Comparison of ENCODE assay signal across 1 cellular context in genomic region chr20:1415667-1416468, GRCh38.
TF ChIP-seq lines count a peak whose summit lies in the region.

No MANE protein-coding gene starts in this region.

TF ChIP-seq in HepG2, 621 proteins besides CTCF, POLR2A, EP300 and RAD21 (continued from another document and continues in another):
- TF ChIP-seq, protein P1, sequence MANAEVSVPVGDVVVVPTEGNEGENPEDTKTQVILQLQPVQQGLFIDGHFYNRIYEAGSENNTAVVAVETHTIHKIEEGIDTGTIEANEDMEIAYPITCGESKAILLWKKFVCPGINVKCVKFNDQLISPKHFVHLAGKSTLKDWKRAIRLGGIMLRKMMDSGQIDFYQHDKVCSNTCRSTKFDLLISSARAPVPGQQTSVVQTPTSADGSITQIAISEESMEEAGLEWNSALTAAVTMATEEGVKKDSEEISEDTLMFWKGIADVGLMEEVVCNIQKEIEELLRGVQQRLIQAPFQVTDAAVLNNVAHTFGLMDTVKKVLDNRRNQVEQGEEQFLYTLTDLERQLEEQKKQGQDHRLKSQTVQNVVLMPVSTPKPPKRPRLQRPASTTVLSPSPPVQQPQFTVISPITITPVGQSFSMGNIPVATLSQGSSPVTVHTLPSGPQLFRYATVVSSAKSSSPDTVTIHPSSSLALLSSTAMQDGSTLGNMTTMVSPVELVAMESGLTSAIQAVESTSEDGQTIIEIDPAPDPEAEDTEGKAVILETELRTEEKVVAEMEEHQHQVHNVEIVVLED (CRISPR knock-in tag; IDR thresholded peaks at IDR 0.05; ENCODE audit: borderline replicate concordance), result no peak
- TF ChIP-seq ZSCAN25 (CRISPR knock-in tag; IDR thresholded peaks at IDR 0.05) (no peak), MYC (CRISPR knock-in tag; IDR thresholded peaks at IDR 0.05; ENCODE audit: borderline replicate concordance) (no peak), MTF2 (CRISPR knock-in tag; IDR thresholded peaks at IDR 0.05; ENCODE audit: borderline replicate concordance) (no peak), ONECUT2 (CRISPR knock-in tag; IDR thresholded peaks at IDR 0.05) (no peak), TAF15 (IDR thresholded peaks at IDR 0.05; ENCODE audit: low read depth, low read length, poor library complexity, severe bottlenecking) (no peak), ZFYVE20 (CRISPR knock-in tag; IDR thresholded peaks at IDR 0.05; ENCODE audit: borderline replicate concordance, low read depth) (no peak), BRCA1 (CRISPR knock-in tag; IDR thresholded peaks at IDR 0.05) (no peak), HDAC6 (IDR thresholded peaks at IDR 0.05; ENCODE audit: low read depth, low read length) (no peak), BCL6 (CRISPR knock-in tag; IDR thresholded peaks at IDR 0.05) (peak; percentile 28; the same call in 1 of the 2 replicates), NR0B2 (CRISPR knock-in tag; IDR thresholded peaks at IDR 0.05) (no peak), CCAR2 (optimal IDR thresholded peaks at IDR 0.05; ENCODE audit: low read depth, low read length) (peak; percentile 43), NFE2L2 (IDR thresholded peaks at IDR 0.05; ENCODE audit: low read length) (peak; percentile 22; the same call in 1 of the 2 replicates), AKAP8 (CRISPR knock-in tag; IDR thresholded peaks at IDR 0.05) (no peak), MEF2D (CRISPR knock-in tag; IDR thresholded peaks at IDR 0.05) (peak; percentile 64; the same call in 1 of the 2 replicates), ZNF567 (CRISPR knock-in tag; IDR thresholded peaks at IDR 0.05; ENCODE audit: borderline replicate concordance) (no peak), MIER3 (CRISPR knock-in tag; IDR thresholded peaks at IDR 0.05; ENCODE audit: borderline replicate concordance) (peak; percentile 98), FOSL2 (CRISPR knock-in tag; IDR thresholded peaks at IDR 0.05) (peak; percentile 100), SRSF1 (optimal IDR thresholded peaks at IDR 0.05; ENCODE audit: low read depth, low read length) (no peak), GZF1 (CRISPR knock-in tag; IDR thresholded peaks at IDR 0.05) (no peak), ZNF569 (CRISPR knock-in tag; IDR thresholded peaks at IDR 0.05; ENCODE audit: borderline replicate concordance) (no peak), ZNF766 (CRISPR knock-in tag; IDR thresholded peaks at IDR 0.05; ENCODE audit: borderline replicate concordance) (no peak), SSRP1 (CRISPR knock-in tag; IDR thresholded peaks at IDR 0.05) (peak; percentile 91), SMAD1 (CRISPR knock-in tag; IDR thresholded peaks at IDR 0.05; ENCODE audit: borderline replicate concordance, low read depth) (no peak), MIXL1 (CRISPR knock-in tag; IDR thresholded peaks at IDR 0.05) (no peak), MEIS1 (CRISPR knock-in tag; IDR thresholded peaks at IDR 0.05; ENCODE audit: borderline replicate concordance) (peak; percentile 65; the same call in 1 of the 2 replicates), ZNF292 (CRISPR knock-in tag; IDR thresholded peaks at IDR 0.05; ENCODE audit: borderline replicate concordance, low read depth) (no peak), ZNF678 (CRISPR knock-in tag; IDR thresholded peaks at IDR 0.05) (no peak), ZNF430 (CRISPR knock-in tag; IDR thresholded peaks at IDR 0.05) (no peak), NFRKB (IDR thresholded peaks at IDR 0.05) (no peak), SETDB1 (CRISPR knock-in tag; IDR thresholded peaks at IDR 0.05; ENCODE audit: borderline replicate concordance) (no peak), ZNF580 (CRISPR knock-in tag; IDR thresholded peaks at IDR 0.05; ENCODE audit: borderline replicate concordance, low read depth) (peak; percentile 68; the same call in 1 of the 2 replicates), ZSCAN5A (CRISPR knock-in tag; IDR thresholded peaks at IDR 0.05; ENCODE audit: borderline replicate concordance) (no peak), ZNF17 (CRISPR knock-in tag; IDR thresholded peaks at IDR 0.05) (no peak), ISX (CRISPR knock-in tag; conservative IDR thresholded peaks at IDR 0.05) (no peak), ZNF335 (CRISPR knock-in tag; IDR thresholded peaks at IDR 0.05) (peak; percentile 33; the same call in 1 of the 2 replicates), ZNF274 (CRISPR knock-in tag; IDR thresholded peaks at IDR 0.05) (no peak), MYNN (CRISPR knock-in tag; IDR thresholded peaks at IDR 0.05; ENCODE audit: low read depth) (no peak), ZNF260 (CRISPR knock-in tag; IDR thresholded peaks at IDR 0.05; ENCODE audit: borderline replicate concordance, low read depth) (no peak), ZNF333 (CRISPR knock-in tag; IDR thresholded peaks at IDR 0.05; ENCODE audit: borderline replicate concordance) (no peak), EZH2 (conservative IDR thresholded peaks at IDR 0.05; ENCODE audit: low read depth, low read length) (no peak), FOSL1 (CRISPR knock-in tag; IDR thresholded peaks at IDR 0.05; ENCODE audit: borderline replicate concordance) (peak; percentile 96), KDM6A (CRISPR knock-in tag; IDR thresholded peaks at IDR 0.05; ENCODE audit: low read depth) (no peak), ZNF33B (CRISPR knock-in tag; IDR thresholded peaks at IDR 0.05) (no peak), ZNF574 (CRISPR knock-in tag; IDR thresholded peaks at IDR 0.05) (no peak), ZSCAN30 (CRISPR knock-in tag; IDR thresholded peaks at IDR 0.05) (no peak), ZNF7 (CRISPR knock-in tag; IDR thresholded peaks at IDR 0.05) (peak; percentile 31; the same call in 1 of the 2 replicates), ZNF777 (CRISPR knock-in tag; IDR thresholded peaks at IDR 0.05) (no peak), ZC3H4 (CRISPR knock-in tag; IDR thresholded peaks at IDR 0.05; ENCODE audit: borderline replicate concordance) (peak; percentile 46; the same call in 1 of the 2 replicates)
- TF ChIP-seq, protein P2, sequence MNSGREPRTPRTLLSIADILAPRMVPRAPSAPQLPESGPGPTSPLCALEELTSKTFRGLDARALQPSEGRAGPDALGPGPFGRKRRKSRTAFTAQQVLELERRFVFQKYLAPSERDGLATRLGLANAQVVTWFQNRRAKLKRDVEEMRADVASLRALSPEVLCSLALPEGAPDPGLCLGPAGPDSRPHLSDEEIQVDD (CRISPR knock-in tag; IDR thresholded peaks at IDR 0.05; ENCODE audit: borderline replicate concordance), result no peak
- TF ChIP-seq, protein P3, sequence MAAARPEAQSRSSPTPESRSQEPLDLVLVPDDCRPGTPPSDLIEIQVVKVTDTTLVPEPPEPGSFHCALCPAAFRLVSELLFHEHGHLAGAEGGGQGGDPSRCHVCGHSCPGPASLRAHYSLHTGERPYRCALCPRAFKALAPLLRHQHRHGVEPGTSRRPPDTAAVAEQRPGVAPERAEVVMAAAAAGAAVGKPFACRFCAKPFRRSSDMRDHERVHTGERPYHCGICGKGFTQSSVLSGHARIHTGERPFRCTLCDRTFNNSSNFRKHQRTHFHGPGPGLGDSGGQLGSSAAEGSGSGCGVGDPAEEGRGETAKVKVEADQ (CRISPR knock-in tag; IDR thresholded peaks at IDR 0.05; ENCODE audit: borderline replicate concordance), result no peak
- TF ChIP-seq, protein P4, sequence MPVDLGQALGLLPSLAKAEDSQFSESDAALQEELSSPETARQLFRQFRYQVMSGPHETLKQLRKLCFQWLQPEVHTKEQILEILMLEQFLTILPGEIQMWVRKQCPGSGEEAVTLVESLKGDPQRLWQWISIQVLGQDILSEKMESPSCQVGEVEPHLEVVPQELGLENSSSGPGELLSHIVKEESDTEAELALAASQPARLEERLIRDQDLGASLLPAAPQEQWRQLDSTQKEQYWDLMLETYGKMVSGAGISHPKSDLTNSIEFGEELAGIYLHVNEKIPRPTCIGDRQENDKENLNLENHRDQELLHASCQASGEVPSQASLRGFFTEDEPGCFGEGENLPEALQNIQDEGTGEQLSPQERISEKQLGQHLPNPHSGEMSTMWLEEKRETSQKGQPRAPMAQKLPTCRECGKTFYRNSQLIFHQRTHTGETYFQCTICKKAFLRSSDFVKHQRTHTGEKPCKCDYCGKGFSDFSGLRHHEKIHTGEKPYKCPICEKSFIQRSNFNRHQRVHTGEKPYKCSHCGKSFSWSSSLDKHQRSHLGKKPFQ (CRISPR knock-in tag; IDR thresholded peaks at IDR 0.05; ENCODE audit: insufficient replicate concordance), result no peak
- TF ChIP-seq, protein P5, sequence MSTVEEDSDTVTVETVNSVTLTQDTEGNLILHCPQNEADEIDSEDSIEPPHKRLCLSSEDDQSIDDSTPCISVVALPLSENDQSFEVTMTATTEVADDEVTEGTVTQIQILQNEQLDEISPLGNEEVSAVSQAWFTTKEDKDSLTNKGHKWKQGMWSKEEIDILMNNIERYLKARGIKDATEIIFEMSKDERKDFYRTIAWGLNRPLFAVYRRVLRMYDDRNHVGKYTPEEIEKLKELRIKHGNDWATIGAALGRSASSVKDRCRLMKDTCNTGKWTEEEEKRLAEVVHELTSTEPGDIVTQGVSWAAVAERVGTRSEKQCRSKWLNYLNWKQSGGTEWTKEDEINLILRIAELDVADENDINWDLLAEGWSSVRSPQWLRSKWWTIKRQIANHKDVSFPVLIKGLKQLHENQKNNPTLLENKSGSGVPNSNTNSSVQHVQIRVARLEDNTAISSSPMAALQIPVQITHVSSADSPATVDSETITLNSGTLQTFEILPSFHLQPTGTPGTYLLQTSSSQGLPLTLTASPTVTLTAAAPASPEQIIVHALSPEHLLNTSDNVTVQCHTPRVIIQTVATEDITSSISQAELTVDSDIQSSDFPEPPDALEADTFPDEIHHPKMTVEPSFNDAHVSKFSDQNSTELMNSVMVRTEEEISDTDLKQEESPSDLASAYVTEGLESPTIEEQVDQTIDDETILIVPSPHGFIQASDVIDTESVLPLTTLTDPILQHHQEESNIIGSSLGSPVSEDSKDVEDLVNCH (CRISPR knock-in tag; IDR thresholded peaks at IDR 0.05), result no peak
- TF ChIP-seq, protein P6, sequence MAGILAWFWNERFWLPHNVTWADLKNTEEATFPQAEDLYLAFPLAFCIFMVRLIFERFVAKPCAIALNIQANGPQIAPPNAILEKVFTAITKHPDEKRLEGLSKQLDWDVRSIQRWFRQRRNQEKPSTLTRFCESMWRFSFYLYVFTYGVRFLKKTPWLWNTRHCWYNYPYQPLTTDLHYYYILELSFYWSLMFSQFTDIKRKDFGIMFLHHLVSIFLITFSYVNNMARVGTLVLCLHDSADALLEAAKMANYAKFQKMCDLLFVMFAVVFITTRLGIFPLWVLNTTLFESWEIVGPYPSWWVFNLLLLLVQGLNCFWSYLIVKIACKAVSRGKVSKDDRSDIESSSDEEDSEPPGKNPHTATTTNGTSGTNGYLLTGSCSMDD (CRISPR knock-in tag; IDR thresholded peaks at IDR 0.05), result no peak
- TF ChIP-seq, protein P7, sequence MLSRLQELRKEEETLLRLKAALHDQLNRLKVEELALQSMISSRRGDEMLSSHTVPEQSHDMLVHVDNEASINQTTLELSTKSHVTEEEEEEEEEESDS (CRISPR knock-in tag; IDR thresholded peaks at IDR 0.05; ENCODE audit: borderline replicate concordance), result no peak
- TF ChIP-seq, protein P8, sequence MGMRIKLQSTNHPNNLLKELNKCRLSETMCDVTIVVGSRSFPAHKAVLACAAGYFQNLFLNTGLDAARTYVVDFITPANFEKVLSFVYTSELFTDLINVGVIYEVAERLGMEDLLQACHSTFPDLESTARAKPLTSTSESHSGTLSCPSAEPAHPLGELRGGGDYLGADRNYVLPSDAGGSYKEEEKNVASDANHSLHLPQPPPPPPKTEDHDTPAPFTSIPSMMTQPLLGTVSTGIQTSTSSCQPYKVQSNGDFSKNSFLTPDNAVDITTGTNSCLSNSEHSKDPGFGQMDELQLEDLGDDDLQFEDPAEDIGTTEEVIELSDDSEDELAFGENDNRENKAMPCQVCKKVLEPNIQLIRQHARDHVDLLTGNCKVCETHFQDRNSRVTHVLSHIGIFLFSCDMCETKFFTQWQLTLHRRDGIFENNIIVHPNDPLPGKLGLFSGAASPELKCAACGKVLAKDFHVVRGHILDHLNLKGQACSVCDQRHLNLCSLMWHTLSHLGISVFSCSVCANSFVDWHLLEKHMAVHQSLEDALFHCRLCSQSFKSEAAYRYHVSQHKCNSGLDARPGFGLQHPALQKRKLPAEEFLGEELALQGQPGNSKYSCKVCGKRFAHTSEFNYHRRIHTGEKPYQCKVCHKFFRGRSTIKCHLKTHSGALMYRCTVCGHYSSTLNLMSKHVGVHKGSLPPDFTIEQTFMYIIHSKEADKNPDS (CRISPR knock-in tag; IDR thresholded peaks at IDR 0.05), result no peak
